Comparison of ENCODE assay signal across 8 cellular contexts in the genomic region with DNA sequence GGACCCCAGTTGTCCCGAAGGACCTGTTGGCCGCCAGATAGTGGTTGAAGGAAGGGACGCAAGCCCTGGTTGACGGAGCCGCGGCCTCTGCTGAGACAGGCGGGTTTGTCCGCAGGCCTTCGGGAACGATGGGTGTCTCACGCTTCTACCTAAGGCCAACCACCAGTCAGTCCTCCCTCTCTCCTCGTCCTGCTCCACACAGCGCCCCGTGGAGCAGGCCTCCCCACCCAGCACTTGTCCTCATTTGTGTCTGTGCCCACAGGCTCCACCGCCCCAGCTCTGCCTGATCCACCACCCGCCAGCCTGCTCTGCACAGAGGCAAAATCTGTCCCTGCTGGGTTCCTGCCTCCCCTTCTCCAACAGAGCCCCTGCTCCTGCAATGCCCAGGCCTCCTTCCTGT. TPM values are rescaled to one million over a fixed set of nuclear protein-coding genes. Genes with fewer than 3 reads are reported as not detected.
"Had no signal": no experiment of that assay in that cellular context is flagged by ENCODE, and none has a peak within 500 bp of the region (broad histone marks: within the 10 kb centered on the region; RNA-seq: fewer than 3 reads in every experiment).

No MANE protein-coding gene starts in this region.

- DNase-seq: GM23248, GOT3, H9, HCEC 1CT, IMR-90 had no signal

- H3K27ac ChIP-seq: GM23248 had no signal

- ATAC-seq: K562 had no signal

- H2AFZ ChIP-seq: GM23248 had no signal

- FAIRE-seq: H54, HTR-8/SVneo, K562 had no signal

- H3K4me3 ChIP-seq: GM23248, K562 had no signal

- H3K9ac ChIP-seq: GM23248 had no signal

RNA-seq across cellular contexts. Expression of a gene that starts 41.0 kb away (rescaled TPM):
- total RNA-seq: GM23248, IMR-90, K562 had no signal
- polyA plus RNA-seq: GM23248, IMR-90, K562 had no signal
